In the genomic region with DNA sequence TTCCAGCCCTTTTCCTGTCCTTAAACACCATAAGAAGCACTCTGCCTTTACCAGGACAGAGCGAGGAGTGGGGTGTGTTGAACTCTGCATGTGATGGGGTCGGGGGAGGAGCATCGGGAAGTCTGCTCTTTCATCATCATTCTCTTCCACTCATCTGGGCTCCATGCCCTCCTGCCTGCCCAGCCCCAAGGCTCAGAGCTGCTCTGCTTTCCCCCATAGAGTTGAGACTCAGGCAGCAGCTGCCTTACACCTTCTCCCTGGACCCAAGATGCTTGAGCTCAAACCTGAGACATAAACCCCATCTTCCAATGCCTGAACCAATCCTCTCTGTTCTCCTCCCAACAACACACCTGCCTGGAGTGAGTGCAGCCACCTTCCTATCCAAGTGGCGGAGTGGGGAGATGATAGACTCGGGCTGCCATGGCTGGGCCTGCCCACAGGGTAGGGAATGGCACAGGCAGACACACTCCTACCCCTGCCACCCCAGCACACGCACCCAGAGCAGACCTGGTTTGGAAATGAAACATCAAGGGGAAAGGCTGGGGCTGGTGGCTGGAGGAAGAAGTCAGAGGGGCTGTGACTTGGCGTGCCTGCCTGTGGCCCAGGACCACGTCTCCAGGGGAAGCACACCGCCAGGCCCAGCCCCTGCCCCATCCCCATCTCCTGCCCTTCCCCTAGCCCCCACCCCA, we compare ENCODE assay signal across 8 cellular contexts. TPM values are rescaled to one million over a fixed set of nuclear protein-coding genes. Genes with fewer than 3 reads are reported as not detected.
DNase-seq lines count a peak whose midpoint lies in the region; ATAC-seq lines count a peak whose summit lies in the region.

No MANE protein-coding gene starts in this region.

- ATAC-seq in right cardiac atrium (peak; percentile 41 to 46), HG02642 (IDR thresholded peaks at IDR 0.05; ENCODE audit: poor library complexity, unreplicated experiment) (no peak)
- ATAC-seq in stimulated activated memory B cell treated with anti-CD40 and anti-IgM and Interleukin-4, amounts not matched to agents 10 μg/mL and 1 μg/mL and 100 μg/mL, for 72 hours = peak; percentile 37

- H3K4me3 Mint-ChIP-seq in activated naive CD4-positive, alpha-beta T cell treated with anti-CD3 and anti-CD28 coated beads, Interleukin-2, amount 50 U/mL, for 24 hours = peak overlapping the region; percentile 71
- peak overlapping the region; percentile 87 for H3K4me3 Mint-ChIP-seq in stimulated activated memory B cell treated with anti-CD40 and anti-IgM and Interleukin-4, amounts not matched to agents 10 μg/mL and 1 μg/mL and 100 μg/mL, for 72 hours

- H3K9me3 ChIP-seq in right cardiac atrium (ENCODE audit: control insufficient read depth, low read length) = no peaks in the 10 kb centered on the region

- peak overlapping the region; percentile 99 for H3K27ac Mint-ChIP-seq in activated naive CD4-positive, alpha-beta T cell treated with anti-CD3 and anti-CD28 coated beads, Interleukin-2, amount 50 U/mL, for 24 hours
- peak overlapping the region; percentile 98 for H3K27ac Mint-ChIP-seq in stimulated activated memory B cell treated with anti-CD40 and anti-IgM and Interleukin-4, amounts not matched to agents 10 μg/mL and 1 μg/mL and 100 μg/mL, for 72 hours

- H3K27ac ChIP-seq in right cardiac atrium (ENCODE audit: low read length) = peak overlapping the region; percentile 59

- intact Hi-C loops in right cardiac atrium (cut with DNase I) = loop anchor here in 2 of 4 donors (2.0 kb wide), 1 partner anchor 28 kb away; a partner anchor contains a TSS

- H3K27me3 Mint-ChIP-seq in activated naive CD4-positive, alpha-beta T cell treated with anti-CD3 and anti-CD28 coated beads, Interleukin-2, amount 50 U/mL, for 24 hours = no peaks in the 10 kb centered on the region
- no peaks in the 10 kb centered on the region for H3K27me3 Mint-ChIP-seq in stimulated activated memory B cell treated with anti-CD40 and anti-IgM and Interleukin-4, amounts not matched to agents 10 μg/mL and 1 μg/mL and 100 μg/mL, for 72 hours

- H3K4me1 ChIP-seq in right cardiac atrium (ENCODE audit: control insufficient read depth, insufficient read depth, low read length) = peaks cover 22% of the 10 kb centered on the region

- H3K4me1 Mint-ChIP-seq in activated naive CD4-positive, alpha-beta T cell treated with anti-CD3 and anti-CD28 coated beads, Interleukin-2, amount 50 U/mL, for 24 hours = peaks cover 35% of the 10 kb centered on the region
- H3K4me1 Mint-ChIP-seq in stimulated activated memory B cell treated with anti-CD40 and anti-IgM and Interleukin-4, amounts not matched to agents 10 μg/mL and 1 μg/mL and 100 μg/mL, for 72 hours = peaks cover 97% of the 10 kb centered on the region

- WGBS in right cardiac atrium = 72% methylated on average over 9 of the region's 9 CpGs

- H3K36me3 Mint-ChIP-seq in activated naive CD4-positive, alpha-beta T cell treated with anti-CD3 and anti-CD28 coated beads, Interleukin-2, amount 50 U/mL, for 24 hours = no peaks in the 10 kb centered on the region
- peaks cover 32% of the 10 kb centered on the region for H3K36me3 Mint-ChIP-seq in stimulated activated memory B cell treated with anti-CD40 and anti-IgM and Interleukin-4, amounts not matched to agents 10 μg/mL and 1 μg/mL and 100 μg/mL, for 72 hours

- no peak overlapping the region for H3K4me3 ChIP-seq in right cardiac atrium (ENCODE audit: low read length)

- no peaks in the 10 kb centered on the region for H3K9me3 Mint-ChIP-seq in activated naive CD4-positive, alpha-beta T cell treated with anti-CD3 and anti-CD28 coated beads, Interleukin-2, amount 50 U/mL, for 24 hours
- H3K9me3 Mint-ChIP-seq in stimulated activated memory B cell treated with anti-CD40 and anti-IgM and Interleukin-4, amounts not matched to agents 10 μg/mL and 1 μg/mL and 100 μg/mL, for 72 hours = peaks cover 3% of the 10 kb centered on the region

- H3K27me3 ChIP-seq in right cardiac atrium (ENCODE audit: control insufficient read depth, insufficient read depth) = no peaks in the 10 kb centered on the region

- DNase-seq in activated CD8-positive, alpha-beta memory T cell treated with anti-CD3 and anti-CD28 coated beads for 24 hours = peak; percentile 78
- DNase-seq in activated CD8-positive, alpha-beta memory T cell treated with anti-CD3 and anti-CD28 coated beads, Interleukin-2, amount 50 U/mL, for 4 hours = no peak
- DNase-seq in right cardiac atrium = no peak
- no peak for DNase-seq in NCI-H345 treated with DMSO at 0.1 percent for 48 hours (lab: John Stamatoyannopoulos, UW; ENCODE audit: unreplicated experiment)
- no peak for DNase-seq in DMS153 treated with DMSO at 0.1 percent for 48 hours (lab: John Stamatoyannopoulos, UW; ENCODE audit: unreplicated experiment)

RNA-seq across cellular contexts. Expression of a gene that starts 28.4 kb away (rescaled TPM):
- total RNA-seq in right cardiac atrium = 10 to 100 TPM; 31.6 to 51.1 (median 46.2) TPM
- 33.4 TPM for polyA plus RNA-seq in right cardiac atrium

RNA-seq across cellular contexts. Expression of a gene that starts 40.2 kb away (rescaled TPM):
- under 1 TPM in 1 of 4 donors, not detected in 3; 0.42 TPM for total RNA-seq in right cardiac atrium
- polyA plus RNA-seq in right cardiac atrium = 1.00 TPM
